24 cellular contexts compared by ENCODE assay signal in the genomic region with DNA sequence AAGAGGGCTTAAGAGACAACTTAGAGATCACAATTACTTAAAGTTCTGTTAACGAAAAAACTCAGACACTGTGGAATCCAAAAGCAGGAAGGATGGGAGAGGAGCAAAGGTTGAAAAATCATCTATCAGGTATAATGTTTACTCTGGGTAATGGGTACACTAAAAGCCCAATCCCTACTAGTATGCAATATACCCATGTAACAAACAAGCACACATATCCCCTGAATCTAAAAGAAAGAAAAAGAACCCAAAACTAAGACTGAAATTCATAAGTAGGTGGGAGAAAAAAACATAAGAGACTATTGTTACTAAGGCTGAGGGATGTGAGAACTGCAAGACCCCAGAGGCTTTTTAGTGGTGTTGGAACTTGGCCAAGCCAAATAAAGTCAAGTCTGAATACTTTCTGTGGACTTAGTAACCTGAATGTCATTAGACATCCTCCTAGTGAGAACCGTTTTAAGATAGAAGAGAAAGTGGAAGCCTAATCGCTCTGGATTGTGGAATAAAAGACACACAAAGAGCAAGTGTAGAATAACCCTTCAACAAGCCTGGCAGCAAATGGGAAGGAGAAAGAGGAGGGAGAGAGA.
DNase-seq lines count a peak whose midpoint lies in the region; ATAC-seq, FAIRE-seq and TF ChIP-seq lines count a peak whose summit lies in the region.
"Had no signal": no experiment of that assay in that cellular context is flagged by ENCODE, and none has a peak within 500 bp of the region (broad histone marks: within the 10 kb centered on the region; RNA-seq: fewer than 3 reads in every experiment).

No MANE protein-coding gene starts in this region.

- in situ Hi-C loops in G401 (cut with HindIII; ENCODE audit: low sequenced_read_pairs) = no loop called here

- H3K4me2 ChIP-seq in astrocyte (ENCODE audit: low read length) = peak overlapping the region; percentile 31

- no peak for FAIRE-seq in astrocyte (lab: Jason Lieb, UNC)
- FAIRE-seq: HTR-8/SVneo, RCC 7860 had no signal

- no peaks in the 10 kb centered on the region for H4K20me1 ChIP-seq in astrocyte (ENCODE audit: insufficient read depth, low read length)

- H3K4me1 ChIP-seq in astrocyte (ENCODE audit: insufficient read depth, low read length) = no peaks in the 10 kb centered on the region
- H3K4me1 ChIP-seq: BE2C had no signal

- no peaks in the 10 kb centered on the region for H3K4me1 Mint-ChIP-seq in astrocyte (ENCODE audit: low read depth, unreplicated experiment)
- H3K4me1 Mint-ChIP-seq: CD4-positive, CD25-positive, alpha-beta regulatory T cell; IgD-negative memory B cell had no signal

- no peaks in the 10 kb centered on the region for H3K27me3 ChIP-seq in astrocyte (ENCODE audit: insufficient read depth, low read length)
- H3K27me3 ChIP-seq: BE2C had no signal

- no peak overlapping the region for H3K4me3 ChIP-seq in astrocyte (ENCODE audit: insufficient read depth, low read depth, low read length)

- no peaks in the 10 kb centered on the region for H3K36me3 ChIP-seq in astrocyte (ENCODE audit: insufficient read depth, low read length)
- H3K36me3 ChIP-seq: BE2C had no signal

- H3K27ac ChIP-seq in astrocyte (ENCODE audit: low read depth, low read length) = no peak overlapping the region
- H3K27ac ChIP-seq: HL-60 had no signal

- H3K4me3 Mint-ChIP-seq in astrocyte (ENCODE audit: unreplicated experiment) = no peak overlapping the region
- H3K4me3 Mint-ChIP-seq: CD4-positive, CD25-positive, alpha-beta regulatory T cell; IgD-negative memory B cell had no signal

- no peak overlapping the region for H3K27ac Mint-ChIP-seq in astrocyte (ENCODE audit: unreplicated experiment)
- H3K27ac Mint-ChIP-seq: CD4-positive, CD25-positive, alpha-beta regulatory T cell; IgD-negative memory B cell had no signal

- H3K36me3 Mint-ChIP-seq in astrocyte (ENCODE audit: low read depth, unreplicated experiment) = no peaks in the 10 kb centered on the region
- H3K36me3 Mint-ChIP-seq: CD4-positive, CD25-positive, alpha-beta regulatory T cell; IgD-negative memory B cell had no signal

- H3K79me2 ChIP-seq in astrocyte (ENCODE audit: insufficient read depth, low read length) = no peaks in the 10 kb centered on the region

- no peak for TF ChIP-seq CTCF in astrocyte (IDR thresholded peaks at IDR 0.05; ENCODE audit: insufficient read depth, low read depth, low read length)

- no peaks in the 10 kb centered on the region for H3K9me3 ChIP-seq in astrocyte (ENCODE audit: insufficient read depth, low read depth, low read length)
- H3K9me3 ChIP-seq: BE2C had no signal

- no peak for ATAC-seq in GM19463 (IDR thresholded peaks at IDR 0.05; ENCODE audit: unreplicated experiment)
- no peak for ATAC-seq in GM18520 (IDR thresholded peaks at IDR 0.05; ENCODE audit: unreplicated experiment)
- ATAC-seq in GM21737 (IDR thresholded peaks at IDR 0.05; ENCODE audit: unreplicated experiment) = no peak
- ATAC-seq: Right ventricle myocardium inferior had no signal

- H3K27me3 Mint-ChIP-seq in astrocyte (ENCODE audit: low read depth, unreplicated experiment) = no peaks in the 10 kb centered on the region
- H3K27me3 Mint-ChIP-seq: CD4-positive, CD25-positive, alpha-beta regulatory T cell; IgD-negative memory B cell had no signal

- H2AFZ ChIP-seq in astrocyte (ENCODE audit: low read depth, low read length) = no peak overlapping the region

- DNase-seq in NCI-H345 (lab: John Stamatoyannopoulos, UW) (peak; percentile 31), NCI-H345 treated with DMSO at 0.1 percent for 48 hours (lab: John Stamatoyannopoulos, UW; ENCODE audit: unreplicated experiment) (no peak), NCI-H1436 (lab: John Stamatoyannopoulos, UW) (peak; percentile 63), astrocyte (ENCODE audit: low read depth) (peak; percentile 9), G401 (ENCODE audit: low spot score) (no peak)
- DNase-seq: 8988T; BE2C; CD4-positive, CD25-positive, alpha-beta regulatory T cell; COR-L47; DMS 273 treated with DMSO at 0.1 percent for 48 hours; GF-D8; H7; Karpas-422; NCI-H1694 treated with DMSO at 0.1 percent for 48 hours; NCI-H2227 treated with DMSO at 0.1 percent for 48 hours; NCI-H526 had no signal

- H3K9me3 Mint-ChIP-seq in astrocyte (ENCODE audit: unreplicated experiment) = no peaks in the 10 kb centered on the region

- no peak overlapping the region for H3K9ac ChIP-seq in astrocyte (ENCODE audit: low read length)

Comparison
In these comparisons a context has a peak if more than half of its experiments do, and no peak if none do; other contexts are left out.
1. DNase-seq: peak in NCI-H345 (single experiment), NCI-H1436 (single experiment) and astrocyte (single experiment); none in NCI-H345 treated with DMSO at 0.1 percent for 48 hours (single experiment) and G401 (single experiment).